23 cellular contexts compared by ENCODE assay signal in genomic region chr3:182965861-182966366, GRCh38. TPM values are rescaled to one million over a fixed set of nuclear protein-coding genes. Genes with fewer than 3 reads are reported as not detected.
A peak's percentile ranks its signal among the peaks of the same experiment; 100 is the strongest.
DNase-seq lines count a peak whose midpoint lies in the region; ATAC-seq and TF ChIP-seq lines count a peak whose summit lies in the region.
"Had no signal": no experiment of that assay in that cellular context is flagged by ENCODE, and none has a peak within 500 bp of the region (broad histone marks: within the 10 kb centered on the region; RNA-seq: fewer than 3 reads in every experiment).

No MANE protein-coding gene starts in this region.

- H3K27me3 Mint-ChIP-seq in activated T-cell treated with anti-CD3 and anti-CD28 coated beads, Interleukin-2, amount 50 U/mL, for 24 hours = no peaks in the 10 kb centered on the region
- H3K27me3 Mint-ChIP-seq in activated CD4-positive, alpha-beta memory T cell treated with anti-CD3 and anti-CD28 coated beads, Interleukin-2, amount 10 ng/mL, durations not matched to agents 7 days and 5 days = no peaks in the 10 kb centered on the region
- no peaks in the 10 kb centered on the region for H3K27me3 Mint-ChIP-seq in neural crest cell (ENCODE audit: low read depth)

- H4K20me1 ChIP-seq in DND-41 (ENCODE audit: insufficient read depth, low read length) = peaks cover 57% of the 10 kb centered on the region

- peaks cover 31% of the 10 kb centered on the region for H3K4me1 ChIP-seq in DND-41 (ENCODE audit: insufficient read depth, low read length)
- H3K4me1 ChIP-seq: prostate gland had no signal

- CTCF ChIA-PET in activated CD4-positive, alpha-beta memory T cell treated with anti-CD3 and anti-CD28 coated beads, Interleukin-2, amount 10 ng/mL, durations not matched to agents 7 days and 5 days (lab: Charles Lee) = no interaction called here

- intact Hi-C loops in cardiac septum (cut with DNase I) = no loop called here

- no peak for DNase-seq in activated T-cell treated with anti-CD3 and anti-CD28 coated beads, Interleukin-2, amount 50 U/mL, for 24 hours
- DNase-seq in activated T-cell treated with anti-CD3 and anti-CD28 coated beads for 4 hours (no peak), DND-41 (no peak), neural crest cell (ENCODE audit: low read depth, low spot score) (no peak), cardiac septum (ENCODE audit: low spot score) (no peak), AML-193 (lab: John Stamatoyannopoulos, UW) (no peak), ecto neural progenitor cell (ENCODE audit: low spot score) (no peak)
- DNase-seq in activated CD4-positive, alpha-beta memory T cell treated with anti-CD3 and anti-CD28 coated beads, Interleukin-2, amount 10 ng/mL, durations not matched to agents 7 days and 5 days = no peak
- DNase-seq: activated CD4-positive, alpha-beta T cell treated with anti-CD3 and anti-CD28 coated beads, Interleukin-2, amount 50 U/mL, for 48 hours; brain microvascular endothelial cell; colonic mucosa; DMS53; GF-D8; H7; lower lobe of right lung; NCI-H187; NCI-H2227 treated with DMSO at 0.1 percent for 48 hours; NCI-H748 treated with DMSO at 0.1 percent for 48 hours; PC-9; SHP77 treated with DMSO at 0.1 percent for 48 hours had no signal

- H3K4me2 ChIP-seq in DND-41 (ENCODE audit: insufficient read depth, low read length) = no peak overlapping the region
- H3K4me2 ChIP-seq: PC-9 had no signal

- no peaks in the 10 kb centered on the region for H3K27me3 ChIP-seq in DND-41 (ENCODE audit: insufficient read depth, low read length, poor library complexity)
- H3K27me3 ChIP-seq: brain microvascular endothelial cell, colonic mucosa, vagina had no signal

- H3K9me3 ChIP-seq in DND-41 (ENCODE audit: insufficient read depth, low read length, severe bottlenecking) = no peaks in the 10 kb centered on the region
- H3K9me3 ChIP-seq: colonic mucosa, lower lobe of right lung, prostate gland, vagina had no signal

- no peak overlapping the region for H3K9ac ChIP-seq in DND-41 (ENCODE audit: low read depth, low read length)

- H3K27ac Mint-ChIP-seq in activated T-cell treated with anti-CD3 and anti-CD28 coated beads, Interleukin-2, amount 50 U/mL, for 24 hours = peak overlapping the region; percentile 74
- peak overlapping the region; percentile 44 for H3K27ac Mint-ChIP-seq in activated CD4-positive, alpha-beta memory T cell treated with anti-CD3 and anti-CD28 coated beads, Interleukin-2, amount 10 ng/mL, durations not matched to agents 7 days and 5 days
- H3K27ac Mint-ChIP-seq in neural crest cell (ENCODE audit: unreplicated experiment) = peak overlapping the region; percentile 65

- 0 out of 2 replicates have a peak overlapping the region, but pooled peaks have one; percentile 22 for H3K27ac ChIP-seq in DND-41 (ENCODE audit: low read length)
- H3K27ac ChIP-seq: brain microvascular endothelial cell, colonic mucosa, lower lobe of right lung, PC-9, prostate gland, vagina had no signal

- H3K4me1 Mint-ChIP-seq in activated T-cell treated with anti-CD3 and anti-CD28 coated beads, Interleukin-2, amount 50 U/mL, for 24 hours (ENCODE audit: low read depth) = peaks cover 60% of the 10 kb centered on the region
- peaks cover 57% of the 10 kb centered on the region for H3K4me1 Mint-ChIP-seq in activated CD4-positive, alpha-beta memory T cell treated with anti-CD3 and anti-CD28 coated beads, Interleukin-2, amount 10 ng/mL, durations not matched to agents 7 days and 5 days
- H3K4me1 Mint-ChIP-seq in neural crest cell = peaks cover 5% of the 10 kb centered on the region

- no peak for TF ChIP-seq CTCF in DND-41 (IDR thresholded peaks at IDR 0.05; ENCODE audit: borderline replicate concordance, extremely low read depth, low read length, poor library complexity, severe bottlenecking)
- no peak for TF ChIP-seq CTCF in neural crest cell (conservative IDR thresholded peaks at IDR 0.05)

- no peak for ATAC-seq in DND-41 (ENCODE audit: insufficient read depth, low read depth)
- ATAC-seq: lower lobe of right lung had no signal

- H3K36me3 Mint-ChIP-seq in activated T-cell treated with anti-CD3 and anti-CD28 coated beads, Interleukin-2, amount 50 U/mL, for 24 hours (ENCODE audit: low read depth) = peaks cover 39% of the 10 kb centered on the region
- H3K36me3 Mint-ChIP-seq in activated CD4-positive, alpha-beta memory T cell treated with anti-CD3 and anti-CD28 coated beads, Interleukin-2, amount 10 ng/mL, durations not matched to agents 7 days and 5 days (ENCODE audit: low read depth) = peaks cover 31% of the 10 kb centered on the region
- no peaks in the 10 kb centered on the region for H3K36me3 Mint-ChIP-seq in neural crest cell (ENCODE audit: low read depth)

- no peak overlapping the region for H3K4me3 ChIP-seq in DND-41 (ENCODE audit: low read depth in 1 of 2, low read length in 2 of 2)
- H3K4me3 ChIP-seq: colonic mucosa, lower lobe of right lung, PC-9, prostate gland, vagina had no signal

- H3K79me2 ChIP-seq in DND-41 (ENCODE audit: insufficient read depth, low read length) = peaks cover 93% of the 10 kb centered on the region

- POLR2A ChIA-PET in activated CD4-positive, alpha-beta memory T cell treated with anti-CD3 and anti-CD28 coated beads, Interleukin-2, amount 10 ng/mL, durations not matched to agents 7 days and 5 days (lab: Charles Lee) = interaction anchor here (1.0 kb wide), 1 partner anchor 19 kb away, joined by 3 read pairs; no protein-coding TSS in a partner anchor

- H3K9me3 Mint-ChIP-seq in activated T-cell treated with anti-CD3 and anti-CD28 coated beads, Interleukin-2, amount 50 U/mL, for 24 hours = no peaks in the 10 kb centered on the region
- no peaks in the 10 kb centered on the region for H3K9me3 Mint-ChIP-seq in activated CD4-positive, alpha-beta memory T cell treated with anti-CD3 and anti-CD28 coated beads, Interleukin-2, amount 10 ng/mL, durations not matched to agents 7 days and 5 days
- no peaks in the 10 kb centered on the region for H3K9me3 Mint-ChIP-seq in neural crest cell
- H3K9me3 Mint-ChIP-seq: CD14-positive monocyte had no signal

- H2AFZ ChIP-seq in DND-41 (ENCODE audit: low read depth, low read length) = no peak overlapping the region
- H2AFZ ChIP-seq: PC-9 had no signal

- no peak overlapping the region for H3K4me3 Mint-ChIP-seq in activated T-cell treated with anti-CD3 and anti-CD28 coated beads, Interleukin-2, amount 50 U/mL, for 24 hours
- H3K4me3 Mint-ChIP-seq in activated CD4-positive, alpha-beta memory T cell treated with anti-CD3 and anti-CD28 coated beads, Interleukin-2, amount 10 ng/mL, durations not matched to agents 7 days and 5 days = no peak overlapping the region
- no peak overlapping the region for H3K4me3 Mint-ChIP-seq in neural crest cell
- H3K4me3 Mint-ChIP-seq: CD14-positive monocyte had no signal

- peaks cover 31% of the 10 kb centered on the region for H3K36me3 ChIP-seq in DND-41 (ENCODE audit: insufficient read depth, low read length)
- H3K36me3 ChIP-seq: brain microvascular endothelial cell, colonic mucosa, prostate gland, vagina had no signal

RNA-seq across cellular contexts. Expression of gene DCUN1D1, which starts 14.4 kb away (rescaled TPM):
- 10 to 100 TPM; 60.2 to 63.1 TPM for total RNA-seq in activated CD4-positive, alpha-beta memory T cell treated with anti-CD3 and anti-CD28 coated beads, Interleukin-2, amount 10 ng/mL, durations not matched to agents 7 days and 5 days
- total RNA-seq in neural crest cell (48.3 and 57.6 TPM in 2 replicates), cardiac septum (36.3 TPM)
